ENCODE assay signal across 10 cellular contexts in genomic region chr9:132042324-132042723, GRCh38. TPM values are rescaled to one million over a fixed set of nuclear protein-coding genes. Genes with fewer than 3 reads are reported as not detected.
DNase-seq lines count a peak whose midpoint lies in the region; ATAC-seq and TF ChIP-seq lines count a peak whose summit lies in the region.
"Had no signal": no experiment of that assay in that cellular context is flagged by ENCODE, and none has a peak within 500 bp of the region (broad histone marks: within the 10 kb centered on the region; RNA-seq: fewer than 3 reads in every experiment).

No MANE protein-coding gene starts in this region.

- H3K9me3 ChIP-seq in skeletal muscle satellite cell (replicated peaks; ENCODE audit: low read length) (no peaks in the 10 kb centered on the region), hepatocyte (ENCODE audit: low read depth) (no peaks in the 10 kb centered on the region)
- H3K9me3 ChIP-seq: pancreas had no signal

- H3K4me2 ChIP-seq in skeletal muscle satellite cell (ENCODE audit: low read length) = peak overlapping the region; percentile 57
- no peak overlapping the region for H3K4me2 ChIP-seq in hepatocyte

- H3K27ac ChIP-seq in RWPE1 (no peak overlapping the region), hepatocyte (no peak overlapping the region)
- H3K27ac ChIP-seq: pancreas had no signal

- ATAC-seq in left lobe of liver (no peak), HG02938 (IDR thresholded peaks at IDR 0.05; ENCODE audit: unreplicated experiment) (no peak)

- CTCF ChIA-PET in RWPE1 (lab: Yijun Ruan, JAX) = interaction anchor here (0.5 to 0.6 kb wide), 2 partner anchors 7 to 48 kb away, joined by 3 read pairs; no protein-coding TSS in a partner anchor

- H2AFZ ChIP-seq in hepatocyte = no peak overlapping the region

- H3K79me2 ChIP-seq in hepatocyte = peaks cover 44% of the 10 kb centered on the region

- H4K20me1 ChIP-seq in hepatocyte (ENCODE audit: insufficient read depth, poor library complexity, severe bottlenecking) = no peaks in the 10 kb centered on the region

- peaks cover 49% of the 10 kb centered on the region for H3K4me1 ChIP-seq in skeletal muscle satellite cell (ENCODE audit: control insufficient read depth, insufficient read depth, low read length)
- no peaks in the 10 kb centered on the region for H3K4me1 ChIP-seq in hepatocyte (ENCODE audit: insufficient read depth)
- H3K4me1 ChIP-seq: pancreas had no signal

- 82% methylated on average over 4 of the region's 4 CpGs for WGBS in hepatocyte (ENCODE audit: low lambda C conversion rate, missing lambda C conversion rate)

- H3K9me2 ChIP-seq in hepatocyte (replicated peaks; ENCODE audit: insufficient read depth) = no peaks in the 10 kb centered on the region

- H3K36me3 ChIP-seq in skeletal muscle satellite cell (ENCODE audit: insufficient read depth, low read length) (peaks cover 9% of the 10 kb centered on the region), hepatocyte (replicated peaks; ENCODE audit: insufficient read depth, low read depth) (no peaks in the 10 kb centered on the region)
- H3K36me3 ChIP-seq: pancreas had no signal

- peak overlapping the region; percentile 57 for H3K9ac ChIP-seq in skeletal muscle satellite cell (ENCODE audit: low read depth, low read length)

- TF ChIP-seq CTCF in RWPE1 (conservative IDR thresholded peaks at IDR 0.05; ENCODE audit: low read depth) = no peak
- peak; percentile 12 for TF ChIP-seq CTCF in epithelial cell of esophagus (IDR thresholded peaks at IDR 0.05; ENCODE audit: insufficient read depth, low read depth, low read length, missing control alignments)
- TF ChIP-seq CTCF in hepatocyte (IDR thresholded peaks at IDR 0.05; ENCODE audit: poor library complexity) = no peak

- DNase-seq in H4 (ENCODE audit: low spot score) (peak; percentile 96), RWPE1 (ENCODE audit: low spot score) (peak; percentile 81), epithelial cell of esophagus (ENCODE audit: low read depth) (peak; percentile 80), RPMI8226 (no peak), left lobe of liver (ENCODE audit: low spot score) (no peak), hepatocyte (ENCODE audit: low spot score) (no peak)
- DNase-seq: Karpas-422, pancreas had no signal

- H3K27me3 ChIP-seq in skeletal muscle satellite cell (ENCODE audit: control insufficient read depth, insufficient read depth, low read length) = no peaks in the 10 kb centered on the region
- H3K27me3 ChIP-seq in hepatocyte = no peaks in the 10 kb centered on the region
- H3K27me3 ChIP-seq: pancreas had no signal

- POLR2A ChIA-PET in RWPE1 (lab: Yijun Ruan, JAX; ENCODE audit: low non-redundant PET) = no interaction called here

- H3K4me3 ChIP-seq in epithelial cell of esophagus (ENCODE audit: low read length) (no peak overlapping the region), skeletal muscle satellite cell (ENCODE audit: low read length) (no peak overlapping the region), hepatocyte (no peak overlapping the region)
- H3K4me3 ChIP-seq: pancreas had no signal

RNA-seq across cellular contexts. Expression of gene MED27, which starts 37.3 kb away (rescaled TPM):
- 35.2 and 40.5 TPM in 2 replicates for total RNA-seq in H4 (2014; rRNA removed; shearing (Covaris generic))
- 26.1 and 32.3 TPM in 2 replicates for total RNA-seq in skeletal muscle satellite cell (2012; rRNA removed)
- total RNA-seq in left lobe of liver (4.8 TPM), hepatocyte (15.4 and 17.2 TPM in 2 replicates)
- polyA plus RNA-seq in hepatocyte = 32.1 and 38.0 TPM in 2 replicates

Comparison
In these comparisons a context has a peak if more than half of its experiments do, and no peak if none do; other contexts are left out.
1. DNase-seq: peak in H4 (single experiment), RWPE1 (single experiment) and epithelial cell of esophagus (single experiment); none in RPMI8226 (single experiment), left lobe of liver (single experiment) and hepatocyte (single experiment).